Comparison of ENCODE assay signal across 21 cellular contexts in the genomic region with DNA sequence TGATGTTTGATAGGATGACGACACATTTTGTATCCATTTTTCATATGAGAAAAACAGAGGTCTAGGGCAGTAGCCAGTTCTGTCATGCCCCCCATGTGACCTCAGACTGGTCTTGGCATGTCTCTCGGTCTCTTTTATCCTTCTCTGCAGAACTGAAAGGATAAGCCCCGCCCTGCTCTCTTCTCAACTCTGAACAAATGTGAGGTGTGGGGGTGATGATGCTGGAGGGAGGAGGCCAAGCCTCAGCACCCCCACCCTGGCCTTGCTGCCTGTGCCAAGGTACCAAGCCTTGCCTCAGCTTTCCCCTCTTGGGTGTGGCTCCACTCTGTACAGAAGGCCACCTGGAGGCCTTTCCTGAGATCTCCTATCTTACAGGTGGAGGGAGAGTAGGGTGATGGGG. TPM values are rescaled to one million over a fixed set of nuclear protein-coding genes. Genes with fewer than 3 reads are reported as not detected.
DNase-seq lines count a peak whose midpoint lies in the region; ATAC-seq and TF ChIP-seq lines count a peak whose summit lies in the region.
"Had no signal": no experiment of that assay in that cellular context is flagged by ENCODE, and none has a peak within 500 bp of the region (broad histone marks: within the 10 kb centered on the region; RNA-seq: fewer than 3 reads in every experiment).

No MANE protein-coding gene starts in this region.

- H3K27ac Mint-ChIP-seq in naive B cell = peak overlapping the region; percentile 37 to 95 (median 68)
- H3K27ac Mint-ChIP-seq in Caco-2 (ENCODE audit: unreplicated experiment) = no peak overlapping the region
- H3K27ac Mint-ChIP-seq: activated CD4-positive, alpha-beta memory T cell treated with anti-CD3 and anti-CD28 coated beads, Interleukin-2, amount 10 ng/mL, durations not matched to agents 7 days and 5 days; activated naive CD8-positive, alpha-beta T cell treated with anti-CD3 and anti-CD28 coated beads, Interleukin-2, amount 50 U/mL, for 24 hours; CD14-positive monocyte; endodermal cell; H9 had no signal

- H3K27me3 Mint-ChIP-seq in naive B cell = no peaks in the 10 kb centered on the region
- H3K27me3 Mint-ChIP-seq in Caco-2 (ENCODE audit: insufficient read depth, unreplicated experiment) = no peaks in the 10 kb centered on the region
- H3K27me3 Mint-ChIP-seq: activated CD4-positive, alpha-beta memory T cell treated with anti-CD3 and anti-CD28 coated beads, Interleukin-2, amount 10 ng/mL, durations not matched to agents 7 days and 5 days; activated naive CD8-positive, alpha-beta T cell treated with anti-CD3 and anti-CD28 coated beads, Interleukin-2, amount 50 U/mL, for 24 hours had no signal

- CTCF ChIA-PET in OCI-LY7 (lab: Charles Lee; ENCODE audit: unreplicated experiment) (no interaction called here), Caco-2 (lab: Charles Lee) (no interaction called here)

- H3K4me1 Mint-ChIP-seq in naive B cell = peaks cover 71 to 97% (median 93%) of the 10 kb centered on the region in 3 donors
- no peaks in the 10 kb centered on the region for H3K4me1 Mint-ChIP-seq in Caco-2 (ENCODE audit: low read depth, unreplicated experiment)

- H2AFZ ChIP-seq in OCI-LY7 (ENCODE audit: low read length) = peak overlapping the region; percentile 63; the same call in 1 of the 2 replicates

- DNase-seq in OCI-LY7 (ENCODE audit: low spot score) (peak; percentile 23), dorsolateral prefrontal cortex (no peak), naive B cell (no peak), germinal center (ENCODE audit: low spot score) (no peak), Caco-2 (no peak)
- DNase-seq: activated CD4-positive, alpha-beta memory T cell treated with anti-CD3 and anti-CD28 coated beads, Interleukin-2, amount 10 ng/mL, durations not matched to agents 7 days and 5 days; activated effector memory CD4-positive, alpha-beta T cell treated with Interleukin-2 at 50 U/mL for 16 hours; activated naive CD8-positive, alpha-beta T cell treated with anti-CD3 and anti-CD28 coated beads, Interleukin-2, amount 50 U/mL, for 24 hours; body of pancreas; endodermal cell; H9; heart left ventricle; KG1; mucosa of descending colon; MV-4-11 had no signal

- intact Hi-C loops in OCI-LY7 (cut with micrococcal nuclease; ENCODE audit: unreplicated experiment) = no loop called here
- intact Hi-C loops in dorsolateral prefrontal cortex (cut with DNase I) = loop anchor here in 1 of 2 donors (5.0 kb wide), 1 partner anchor 69 kb away; a partner anchor contains a TSS
- intact Hi-C loops in Caco-2 (cut with micrococcal nuclease; ENCODE audit: unreplicated experiment) = no loop called here

- H3K79me2 ChIP-seq in OCI-LY7 (ENCODE audit: insufficient read depth, low read depth, low read length) = no peaks in the 10 kb centered on the region

- H3K4me3 Mint-ChIP-seq in naive B cell (peak overlapping the region in 6 of 8 donors; percentile 26 to 72 (median 43)), Caco-2 (ENCODE audit: unreplicated experiment) (no peak overlapping the region)
- H3K4me3 Mint-ChIP-seq: activated CD4-positive, alpha-beta memory T cell treated with anti-CD3 and anti-CD28 coated beads, Interleukin-2, amount 10 ng/mL, durations not matched to agents 7 days and 5 days; activated naive CD8-positive, alpha-beta T cell treated with anti-CD3 and anti-CD28 coated beads, Interleukin-2, amount 50 U/mL, for 24 hours; CD14-positive monocyte; endodermal cell; H9 had no signal

- H3K4me1 ChIP-seq in BLaER1 treated with 17β-estradiol and CSF1 and Interleukin-3, amounts not matched to agents 10 nM and 100 nM = peaks cover 82 to 100% (median 98%) of the 10 kb centered on the region in 10 experiments
- H3K4me1 ChIP-seq in OCI-LY7 (ENCODE audit: insufficient read depth, low read length, poor library complexity, severe bottlenecking) = peaks cover 72% of the 10 kb centered on the region
- no peaks in the 10 kb centered on the region for H3K4me1 ChIP-seq in Caco-2
- H3K4me1 ChIP-seq: prostate gland had no signal

- no peaks in the 10 kb centered on the region for H3K9me3 ChIP-seq in BLaER1 treated with 17β-estradiol and CSF1 and Interleukin-3, amounts not matched to agents 10 nM and 100 nM (replicated peaks in 1 of 11)
- no peaks in the 10 kb centered on the region for H3K9me3 ChIP-seq in OCI-LY7 (ENCODE audit: low read length)
- no peaks in the 10 kb centered on the region for H3K9me3 ChIP-seq in Caco-2
- H3K9me3 ChIP-seq: body of pancreas, heart left ventricle, mucosa of descending colon, prostate gland had no signal

- ATAC-seq in naive B cell (ENCODE audit: low read depth in 2 of 2) = no peak
- ATAC-seq in HG03159 (IDR thresholded peaks at IDR 0.05; ENCODE audit: unreplicated experiment) = no peak
- no peak for ATAC-seq in HG03521 (IDR thresholded peaks at IDR 0.05; ENCODE audit: unreplicated experiment)
- ATAC-seq: activated naive CD8-positive, alpha-beta T cell treated with anti-CD3 and anti-CD28 coated beads, Interleukin-2, amount 50 U/mL, for 24 hours; heart left ventricle; left lobe of liver; mucosa of descending colon had no signal

- H3K4me3 ChIP-seq in BLaER1 treated with 17β-estradiol and CSF1 and Interleukin-3, amounts not matched to agents 10 nM and 100 nM = no peak overlapping the region
- H3K4me3 ChIP-seq in OCI-LY7 (ENCODE audit: low read depth, low read length, poor library complexity, severe bottlenecking) (no peak overlapping the region), dorsolateral prefrontal cortex (no peak overlapping the region), Caco-2 (ENCODE audit: low read depth, low read length) (no peak overlapping the region)
- H3K4me3 ChIP-seq: body of pancreas, heart left ventricle, mucosa of descending colon, prostate gland had no signal

- peak overlapping the region in 6 of 11 experiments; percentile 20 to 92 (median 88); a peak in 4 of 22 replicates for H3K9ac ChIP-seq in BLaER1 treated with 17β-estradiol and CSF1 and Interleukin-3, amounts not matched to agents 10 nM and 100 nM

- H3K36me3 ChIP-seq in BLaER1 treated with 17β-estradiol and CSF1 and Interleukin-3, amounts not matched to agents 10 nM and 100 nM = no peaks in the 10 kb centered on the region
- H3K36me3 ChIP-seq in OCI-LY7 (ENCODE audit: insufficient read depth, low read length) (no peaks in the 10 kb centered on the region), Caco-2 (ENCODE audit: control insufficient read depth, insufficient read depth, low read length) (no peaks in the 10 kb centered on the region)
- H3K36me3 ChIP-seq: heart left ventricle, prostate gland had no signal

- H4K20me1 ChIP-seq in BLaER1 treated with 17β-estradiol and CSF1 and Interleukin-3, amounts not matched to agents 10 nM and 100 nM = no peaks in the 10 kb centered on the region
- H4K20me1 ChIP-seq in OCI-LY7 (ENCODE audit: insufficient read depth, low read length) = no peaks in the 10 kb centered on the region

- TF ChIP-seq CTCF in OCI-LY7 (conservative IDR thresholded peaks at IDR 0.05; ENCODE audit: low read length) (no peak), dorsolateral prefrontal cortex (IDR thresholded peaks at IDR 0.05 in 54 of 56, conservative IDR thresholded peaks at IDR 0.05 in 2 of 56; ENCODE audit: low read depth in 1 of 56, partially characterized antibody in 56 of 56) (no peak), Caco-2 (IDR thresholded peaks at IDR 0.05; ENCODE audit: insufficient read depth in 1 of 2, low read depth in 1 of 2, low read length in 1 of 2, severe bottlenecking in 1 of 2, unreplicated experiment in 1 of 2) (no peak)

- peak overlapping the region in 8 of 11 experiments; percentile 3 to 99 (median 96); a peak in 14 of 22 replicates for H3K27ac ChIP-seq in BLaER1 treated with 17β-estradiol and CSF1 and Interleukin-3, amounts not matched to agents 10 nM and 100 nM
- H3K27ac ChIP-seq in OCI-LY7 (ENCODE audit: low read depth, low read length, poor library complexity, severe bottlenecking) = peak overlapping the region; percentile 22
- peak overlapping the region in 35 of 59 donors; percentile 12 to 87 (median 75) for H3K27ac ChIP-seq in dorsolateral prefrontal cortex
- H3K27ac ChIP-seq: body of pancreas, prostate gland had no signal

- H3K36me3 Mint-ChIP-seq in naive B cell (no peaks in the 10 kb centered on the region), Caco-2 (ENCODE audit: insufficient read depth, unreplicated experiment) (no peaks in the 10 kb centered on the region)

- no peaks in the 10 kb centered on the region for H3K9me3 Mint-ChIP-seq in naive B cell
- no peaks in the 10 kb centered on the region for H3K9me3 Mint-ChIP-seq in Caco-2 (ENCODE audit: unreplicated experiment)
- H3K9me3 Mint-ChIP-seq: activated CD4-positive, alpha-beta memory T cell treated with anti-CD3 and anti-CD28 coated beads, Interleukin-2, amount 10 ng/mL, durations not matched to agents 7 days and 5 days; endodermal cell; H9 had no signal

- BruUV-seq in OCI-LY7 (replicated peaks; lab: Mats Ljungman, UMichigan) (no TSS peak), Caco-2 (replicated peaks; lab: Mats Ljungman, UMichigan) (no TSS peak)

- H3K9me2 ChIP-seq in OCI-LY7 (ENCODE audit: insufficient read depth, low read length) = no peaks in the 10 kb centered on the region

- H3K4me2 ChIP-seq in BLaER1 treated with 17β-estradiol and CSF1 and Interleukin-3, amounts not matched to agents 10 nM and 100 nM = peak overlapping the region; percentile 69 to 95 (median 91)
- H3K4me2 ChIP-seq in OCI-LY7 (ENCODE audit: low read length) = peak overlapping the region; percentile 45

- no peaks in the 10 kb centered on the region for H3K27me3 ChIP-seq in BLaER1 treated with 17β-estradiol and CSF1 and Interleukin-3, amounts not matched to agents 10 nM and 100 nM
- no peaks in the 10 kb centered on the region for H3K27me3 ChIP-seq in dorsolateral prefrontal cortex
- H3K27me3 ChIP-seq in Caco-2 (replicated peaks; ENCODE audit: control insufficient read depth, insufficient read depth, low read length) = no peaks in the 10 kb centered on the region
- H3K27me3 ChIP-seq: body of pancreas, heart left ventricle had no signal

- POLR2A ChIA-PET in OCI-LY7 (lab: Charles Lee) = interaction anchor here (0.7 to 1.6 kb wide), 4 partner anchors 9 to 244 kb away, joined by 3 to 6 read pairs (median 4); no protein-coding TSS in a partner anchor
- POLR2A ChIA-PET in Caco-2 (lab: Charles Lee) = no interaction called here

RNA-seq across cellular contexts. Expression of a gene that starts 19.5 kb away (rescaled TPM):
- 0.88 and 1.6 TPM in 2 replicates for total RNA-seq in OCI-LY7 (2014; rRNA removed; shearing (Covaris generic))
- total RNA-seq in OCI-LY7 (2022) (2.6 and 3.4 TPM in 2 replicates), dorsolateral prefrontal cortex (100 to 1,000 TPM in 1 of 120 experiments, 10 to 100 TPM in 119; 14.5 to 102 (median 32.1) TPM), Caco-2 (2022) (0.34 and 0.56 TPM in 2 replicates)
- polyA plus RNA-seq in naive B cell (ENCODE audit: low read depth in 6 of 6) = under 1 TPM in 2 of 6 donors, not detected in 4; 0.09 to 0.12 TPM
- total RNA-seq: left lobe of liver had no signal
- polyA plus RNA-seq: CD14-positive monocyte, heart left ventricle had no signal

Comparison
In these comparisons a context has a peak if more than half of its experiments do, and no peak if none do; other contexts are left out.
1. H3K27ac ChIP-seq: peak in every context shown above with its lines; median percentile 96 in BLaER1 treated with 17β-estradiol and CSF1 and Interleukin-3, amounts not matched to agents 10 nM and 100 nM; 75 in dorsolateral prefrontal cortex; 22 in OCI-LY7.